In genomic region chr10:62804384-62805138, GRCh38 we compare ENCODE assay signal across 8 cellular contexts. TPM values are rescaled to one million over a fixed set of nuclear protein-coding genes. Genes with fewer than 3 reads are reported as not detected.
DNase-seq lines count a peak whose midpoint lies in the region; ATAC-seq and TF ChIP-seq lines count a peak whose summit lies in the region.

Gene ADO (plus strand): TSS chr10:62804720. CDS start chr10:62805060, 340 bp downstream.

- peak within 1 kb of the TSS; percentile 97 for H3K4me3 Mint-ChIP-seq in activated CD4-positive, alpha-beta memory T cell treated with anti-CD3 and anti-CD28 coated beads for 36 hours

- H3K27me3 ChIP-seq in duodenal mucosa (ENCODE audit: control insufficient read depth in 1 of 2, insufficient read depth in 2 of 2, low read length in 2 of 2) = no peaks in the 10 kb centered on the region

- ATAC-seq in GM19328 (IDR thresholded peaks at IDR 0.05; ENCODE audit: unreplicated experiment) (peak; percentile 88), HG03460 (IDR thresholded peaks at IDR 0.05; ENCODE audit: unreplicated experiment) (peak; percentile 81)

- H3K27ac Mint-ChIP-seq in activated CD4-positive, alpha-beta memory T cell treated with anti-CD3 and anti-CD28 coated beads for 36 hours = peak within 1 kb of the TSS; percentile 100

- H3K4me1 Mint-ChIP-seq in activated CD4-positive, alpha-beta memory T cell treated with anti-CD3 and anti-CD28 coated beads for 36 hours (ENCODE audit: low read depth) = peaks cover 43% of the 10 kb centered on the region

- H3K27me3 Mint-ChIP-seq in activated CD4-positive, alpha-beta memory T cell treated with anti-CD3 and anti-CD28 coated beads for 36 hours = no peaks in the 10 kb centered on the region

- H3K9ac ChIP-seq in duodenal mucosa (ENCODE audit: low read depth in 1 of 2, low read length in 2 of 2) = peak within 1 kb of the TSS; percentile 86 to 91

- H3K36me3 ChIP-seq in duodenal mucosa (ENCODE audit: control insufficient read depth in 1 of 2, insufficient read depth in 2 of 2, low read length in 2 of 2) = no peaks in the 10 kb centered on the region

- POLR2A ChIA-PET in activated CD4-positive, alpha-beta memory T cell treated with anti-CD3 and anti-CD28 coated beads for 36 hours (lab: Charles Lee) = interaction anchor here (0.5 to 1.7 kb wide), 6 partner anchors 12 to 167 kb away, joined by 3 to 13 read pairs (median 4); partner anchors contain the start of gene EGR2

- H3K9me3 Mint-ChIP-seq in activated CD4-positive, alpha-beta memory T cell treated with anti-CD3 and anti-CD28 coated beads for 36 hours = no peaks in the 10 kb centered on the region

- intact Hi-C loops in activated CD4-positive, alpha-beta memory T cell treated with anti-CD3 and anti-CD28 coated beads for 36 hours (cut with micrococcal nuclease) = loop anchor here (1.0 kb wide), 1 partner anchor 12 kb away; the partner anchor contains the start of gene EGR2
- intact Hi-C loops in lower leg skin (cut with DNase I; ENCODE audit: low total_unique reads) = no loop called here

- no peaks in the 10 kb centered on the region for H3K9me3 ChIP-seq in duodenal mucosa (ENCODE audit: control insufficient read depth in 1 of 2, low read length in 2 of 2)

- H3K36me3 Mint-ChIP-seq in activated CD4-positive, alpha-beta memory T cell treated with anti-CD3 and anti-CD28 coated beads for 36 hours = peaks cover 25% of the 10 kb centered on the region

- peak; percentile 67 for DNase-seq in NCI-H526 treated with DMSO at 0.1 percent for 48 hours (lab: John Stamatoyannopoulos, UW)
- peak; percentile 82 for DNase-seq in activated CD4-positive, alpha-beta memory T cell treated with anti-CD3 and anti-CD28 coated beads for 36 hours
- DNase-seq in lower leg skin (ENCODE audit: low spot score in 2 of 2) = peak; percentile 71 to 95
- peak; percentile 69 to 76 for DNase-seq in stimulated activated CD4-positive, alpha-beta T cell treated with anti-CD3 and anti-CD28 coated beads, Interleukin-4, amount 100 ng/mL, for 48 hours (ENCODE audit: low read depth in 2 of 2)

- no peak for TF ChIP-seq POLR2A in lower leg skin (IDR thresholded peaks at IDR 0.05)

- peaks cover 17 to 22% of the 10 kb centered on the region in 2 donors for H3K4me1 ChIP-seq in duodenal mucosa (ENCODE audit: control insufficient read depth in 1 of 2, insufficient read depth in 2 of 2, low read length in 2 of 2)

- 0% methylated on average over 28 of the region's 73 CpGs for WGBS in lower leg skin, 2 donors

- CTCF ChIA-PET in activated CD4-positive, alpha-beta memory T cell treated with anti-CD3 and anti-CD28 coated beads for 36 hours (lab: Charles Lee) = interaction anchor here (0.6 to 5.8 kb wide), 8 partner anchors 12 to 279 kb away, joined by 3 to 50 read pairs (median 4); partner anchors contain the start of gene EGR2

- H3K4me3 ChIP-seq in duodenal mucosa (ENCODE audit: low read depth in 1 of 2, low read length in 2 of 2) = peak within 1 kb of the TSS; percentile 91 to 99
- peak within 1 kb of the TSS; percentile 94 for H3K4me3 ChIP-seq in lower leg skin (ENCODE audit: low read depth, poor library complexity, severe bottlenecking)

- H3K27ac ChIP-seq in C4-2B = peak within 1 kb of the TSS; percentile 94
- peak within 1 kb of the TSS; percentile 92 for H3K27ac ChIP-seq in duodenal mucosa (ENCODE audit: low read depth, low read length)

- TF ChIP-seq CTCF in C4-2B (conservative IDR thresholded peaks at IDR 0.05) = no peak
- no peak for TF ChIP-seq CTCF in lower leg skin (IDR thresholded peaks at IDR 0.05)

RNA-seq across cellular contexts. Expression of gene ADO, which starts in this region (rescaled TPM):
- 10 to 100 TPM; 26.7 to 27.1 TPM for total RNA-seq in activated CD4-positive, alpha-beta memory T cell treated with anti-CD3 and anti-CD28 coated beads for 36 hours
- total RNA-seq in lower leg skin = 10 to 100 TPM; 17.1 to 22.3 (median 21.2) TPM

Comparison
In these comparisons a context has a peak if more than half of its experiments do, and no peak if none do; other contexts are left out.
1. Peak in every context shown above with its lines: DNase-seq, ATAC-seq, H3K4me3 ChIP-seq and H3K27ac ChIP-seq.